Comparison of ENCODE assay signal across 9 cellular contexts in the genomic region with DNA sequence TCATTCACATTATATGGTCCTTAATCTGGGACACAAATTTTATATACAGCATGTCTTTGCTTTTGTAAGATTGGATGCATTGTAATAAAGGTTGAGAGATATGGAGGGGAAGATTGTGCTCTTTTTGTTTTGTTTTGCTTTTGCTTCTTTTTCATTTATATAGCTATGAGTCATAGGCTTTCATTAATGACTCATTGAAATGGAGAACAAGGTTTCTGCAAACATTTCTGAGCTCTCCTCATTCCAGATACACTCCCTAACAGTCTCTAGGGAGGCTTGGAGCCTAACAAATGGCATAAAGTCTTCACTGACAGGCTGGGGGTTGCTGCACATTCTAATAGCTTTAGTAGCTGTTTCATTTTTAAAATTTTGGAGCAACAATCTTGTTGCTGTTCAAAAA. TPM values are rescaled to one million over a fixed set of nuclear protein-coding genes. Genes with fewer than 3 reads are reported as not detected.
DNase-seq lines count a peak whose midpoint lies in the region; ATAC-seq, FAIRE-seq and TF ChIP-seq lines count a peak whose summit lies in the region.
"Had no signal": no experiment of that assay in that cellular context is flagged by ENCODE, and none has a peak within 500 bp of the region (broad histone marks: within the 10 kb centered on the region; RNA-seq: fewer than 3 reads in every experiment).

No MANE protein-coding gene starts in this region.

- peak overlapping the region; percentile 78 for H3K27ac Mint-ChIP-seq in MCF 10A (ENCODE audit: low read depth, unreplicated experiment)
- H3K27ac Mint-ChIP-seq: stimulated activated naive CD8-positive, alpha-beta T cell treated with anti-CD3 and anti-CD28 coated beads, Interleukin-15, Interleukin-2, amounts not matched to agents 100 ng/mL and 50 ng/mL, for 24 hours had no signal

- peak overlapping the region in 1 of 3 donors; percentile 16 for H3K4me3 ChIP-seq in breast epithelium
- H3K4me3 ChIP-seq in iPS-20b (ENCODE audit: low read length) = peak overlapping the region; percentile 17; the same call in 1 of the 2 replicates
- H3K4me3 ChIP-seq in aorta (ENCODE audit: low read length in 2 of 2) = no peak overlapping the region

- H3K9me3 ChIP-seq in breast epithelium (no peaks in the 10 kb centered on the region), iPS-20b (ENCODE audit: insufficient read depth, low read depth, low read length) (no peaks in the 10 kb centered on the region), aorta (ENCODE audit: control insufficient read depth, low read length) (no peaks in the 10 kb centered on the region)

- H3K4me1 Mint-ChIP-seq in MCF 10A (ENCODE audit: insufficient read depth, unreplicated experiment) = peaks cover 16% of the 10 kb centered on the region

- POLR2A ChIA-PET in MCF 10A (lab: Yijun Ruan, JAX) = no interaction called here

- no peaks in the 10 kb centered on the region for H3K27me3 Mint-ChIP-seq in MCF 10A (ENCODE audit: insufficient read depth, unreplicated experiment)
- H3K27me3 Mint-ChIP-seq: stimulated activated naive CD8-positive, alpha-beta T cell treated with anti-CD3 and anti-CD28 coated beads, Interleukin-15, Interleukin-2, amounts not matched to agents 100 ng/mL and 50 ng/mL, for 24 hours had no signal

- TF ChIP-seq CTCF in MCF 10A (IDR thresholded peaks at IDR 0.05; ENCODE audit: unreplicated experiment) (no peak), breast epithelium (IDR thresholded peaks at IDR 0.05) (no peak), D721Med (IDR thresholded peaks at IDR 0.05; ENCODE audit: insufficient read depth, missing control alignments) (no peak)

- H3K36me3 Mint-ChIP-seq in MCF 10A (ENCODE audit: insufficient read depth, unreplicated experiment) = no peaks in the 10 kb centered on the region

- ATAC-seq in SK-N-SH treated with all-trans-retinoic acid at 6 μM for 48 hours = peak; percentile 92
- peak; percentile 91 for ATAC-seq in aorta (ENCODE audit: low FRiP score)
- no peak for ATAC-seq in HG03135 (IDR thresholded peaks at IDR 0.05; ENCODE audit: unreplicated experiment)
- no peak for ATAC-seq in HG02623 (IDR thresholded peaks at IDR 0.05; ENCODE audit: unreplicated experiment)

- DNase-seq in MCF 10A (ENCODE audit: unreplicated experiment) = peak; percentile 84
- no peak for DNase-seq in breast epithelium (ENCODE audit: low spot score in 2 of 2)
- DNase-seq in aorta = no peak
- no peak for DNase-seq in D721Med (ENCODE audit: insufficient read length, low spot score)

- H3K4me3 Mint-ChIP-seq in MCF 10A (ENCODE audit: unreplicated experiment) = peak overlapping the region; percentile 59
- H3K4me3 Mint-ChIP-seq: stimulated activated naive CD8-positive, alpha-beta T cell treated with anti-CD3 and anti-CD28 coated beads, Interleukin-15, Interleukin-2, amounts not matched to agents 100 ng/mL and 50 ng/mL, for 24 hours had no signal

- H3K9me3 Mint-ChIP-seq in MCF 10A (ENCODE audit: unreplicated experiment) = no peaks in the 10 kb centered on the region

- FAIRE-seq in D721Med (lab: Jason Lieb, UNC) = no peak

- H3K27ac ChIP-seq in breast epithelium = no peak overlapping the region
- peak overlapping the region; percentile 5 for H3K27ac ChIP-seq in iPS-20b (ENCODE audit: low read length)
- no peak overlapping the region for H3K27ac ChIP-seq in aorta (ENCODE audit: low read depth in 1 of 2, low read length in 2 of 2)

- H3K4me1 ChIP-seq in breast epithelium (no peaks in the 10 kb centered on the region), iPS-20b (ENCODE audit: insufficient read depth, low read length) (peaks cover 17% of the 10 kb centered on the region), aorta (ENCODE audit: control insufficient read depth in 1 of 2, insufficient read depth in 2 of 2, low read length in 2 of 2) (peaks cover 0 to 4% of the 10 kb centered on the region in 2 donors)

- no peaks in the 10 kb centered on the region for H3K27me3 ChIP-seq in breast epithelium
- H3K27me3 ChIP-seq in iPS-20b (ENCODE audit: insufficient read depth, low read length) = no peaks in the 10 kb centered on the region
- no peaks in the 10 kb centered on the region for H3K27me3 ChIP-seq in aorta (ENCODE audit: control insufficient read depth in 1 of 2, insufficient read depth in 2 of 2, low read length in 1 of 2)

- TF ChIP-seq POLR2A in breast epithelium (IDR thresholded peaks at IDR 0.05) = no peak

- CTCF ChIA-PET in MCF 10A (lab: Yijun Ruan, JAX) = interaction anchor here (0.6 to 0.9 kb wide), 3 partner anchors 140 to 1479 kb away, joined by 3 to 5 read pairs (median 3); no protein-coding TSS in a partner anchor

- H3K9ac ChIP-seq in iPS-20b (ENCODE audit: low read depth, low read length) = no peak overlapping the region

- BruUV-seq in MCF 10A (replicated peaks; lab: Mats Ljungman, UMichigan) = no TSS peak

- H3K36me3 ChIP-seq in breast epithelium (no peaks in the 10 kb centered on the region), iPS-20b (ENCODE audit: insufficient read depth, low read depth, low read length) (no peaks in the 10 kb centered on the region), aorta (ENCODE audit: control insufficient read depth in 1 of 2, insufficient read depth in 2 of 2, low read length in 1 of 2) (no peaks in the 10 kb centered on the region)

- intact Hi-C loops in MCF 10A (cut with micrococcal nuclease) (no loop called here), breast epithelium (cut with DNase I; ENCODE audit: low total_unique reads) (no loop called here), aorta (cut with DNase I) (no loop called here)

TF ChIP-seq in SK-N-SH treated with all-trans-retinoic acid at 6 μM for 48 hours, 23 proteins besides CTCF, POLR2A, EP300 and RAD21:
- peak; percentile 80 for TF ChIP-seq ISL1 (CRISPR knock-in tag; IDR thresholded peaks at IDR 0.05)
- TF ChIP-seq ZFP30 (CRISPR knock-in tag; IDR thresholded peaks at IDR 0.05) = peak; percentile 89
- no peak for TF ChIP-seq GLIS3 (CRISPR knock-in tag; IDR thresholded peaks at IDR 0.05)

RNA-seq across cellular contexts. Expression of gene PCDH18, which starts 21.4 kb away (rescaled TPM):
- total RNA-seq in MCF 10A (2022) (3.5 and 4.9 TPM in 2 replicates), breast epithelium (10 to 100 TPM; 34.2 to 67.2 (median 52.1) TPM), aorta (10 to 100 TPM; 17.2 to 36.9 TPM)
- polyA plus RNA-seq in aorta = 10 to 100 TPM in 1 of 2 donors, 1 to 10 TPM in 1; 1.6 to 14.7 TPM

Comparison
In these comparisons a context has a peak if more than half of its experiments do, and no peak if none do; other contexts are left out.
1. ATAC-seq: peak in SK-N-SH treated with all-trans-retinoic acid at 6 μM for 48 hours (single experiment) and aorta (single experiment); none in HG03135 (single experiment) and HG02623 (single experiment).